Comparison of ENCODE assay signal across 1 cellular context in the genomic region with DNA sequence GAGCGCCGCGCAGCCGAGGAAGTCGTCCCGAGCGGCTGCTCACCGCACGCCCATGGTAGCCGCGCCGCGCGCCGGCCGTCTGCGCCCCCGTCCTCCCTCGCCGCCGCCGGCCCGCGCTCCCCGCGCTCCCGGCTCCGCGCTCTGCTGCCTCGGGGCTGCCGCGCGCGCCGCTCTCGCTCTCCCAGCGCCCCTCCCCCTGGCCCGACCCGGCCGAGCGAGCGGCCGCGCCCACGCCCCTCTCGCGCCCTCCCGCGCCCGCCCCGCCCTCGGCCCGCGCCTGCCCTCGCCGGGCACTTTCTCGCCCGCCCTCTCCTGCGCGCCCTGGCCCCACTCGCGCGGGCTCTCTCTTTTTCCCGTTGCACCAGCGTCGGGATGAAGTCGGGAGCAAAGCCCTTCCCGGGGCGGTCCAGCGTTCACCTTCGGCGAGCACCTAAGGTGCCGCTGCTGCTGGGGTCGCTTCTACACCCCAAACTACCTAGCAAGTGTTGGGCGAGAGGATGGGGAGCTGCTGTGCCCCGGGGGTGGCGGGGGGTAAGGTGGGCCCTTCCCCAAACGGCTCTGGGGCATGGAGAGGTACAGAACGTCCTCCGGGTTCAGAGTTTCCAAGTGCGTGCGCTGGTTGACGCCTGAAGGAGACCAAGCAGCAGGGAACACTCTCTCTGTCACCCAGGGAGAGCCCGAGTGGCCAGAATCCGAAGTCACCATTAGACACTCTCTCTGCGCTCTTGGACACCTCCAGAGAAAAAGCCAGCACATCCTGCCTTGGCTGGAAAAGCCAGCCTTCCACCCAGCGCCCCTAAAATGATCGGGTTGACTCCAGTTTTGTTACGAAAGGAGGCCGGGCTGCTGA.
TF ChIP-seq lines count a peak whose summit lies in the region.

A gene (minus strand): TSS at position 146 of the 850 bp plus-strand sequence. CDS start 187 bp downstream, outside the sequence.

TF ChIP-seq in IMR-90, 13 proteins besides CTCF, POLR2A, EP300 and RAD21 (continued from another document):
- TF ChIP-seq SMC3 (IDR thresholded peaks at IDR 0.05; ENCODE audit: low read depth, low read length) (no peak), MXI1 (IDR thresholded peaks at IDR 0.05; ENCODE audit: borderline replicate concordance, low read depth, low read length) (no peak), BHLHE40 (IDR thresholded peaks at IDR 0.05; ENCODE audit: low read depth, low read length) (no peak), RFX5 (IDR thresholded peaks at IDR 0.05; ENCODE audit: low read depth, low read length) (no peak), MAFK (IDR thresholded peaks at IDR 0.05; ENCODE audit: low read depth, low read length) (no peak), CHD1 (IDR thresholded peaks at IDR 0.05; ENCODE audit: low read depth, low read length) (no peak), CEBPB (IDR thresholded peaks at IDR 0.05; ENCODE audit: low read depth, low read length) (no peak), FOS (IDR thresholded peaks at IDR 0.05; ENCODE audit: low read depth, low read length) (no peak), NFE2L2 (IDR thresholded peaks at IDR 0.05; ENCODE audit: low read depth, low read length) (no peak)
- TF ChIP-seq, protein P1, sequence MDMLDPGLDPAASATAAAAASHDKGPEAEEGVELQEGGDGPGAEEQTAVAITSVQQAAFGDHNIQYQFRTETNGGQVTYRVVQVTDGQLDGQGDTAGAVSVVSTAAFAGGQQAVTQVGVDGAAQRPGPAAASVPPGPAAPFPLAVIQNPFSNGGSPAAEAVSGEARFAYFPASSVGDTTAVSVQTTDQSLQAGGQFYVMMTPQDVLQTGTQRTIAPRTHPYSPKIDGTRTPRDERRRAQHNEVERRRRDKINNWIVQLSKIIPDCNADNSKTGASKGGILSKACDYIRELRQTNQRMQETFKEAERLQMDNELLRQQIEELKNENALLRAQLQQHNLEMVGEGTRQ (IDR thresholded peaks at IDR 0.05; ENCODE audit: low read depth, low read length) = no peak
